ENCODE assay signal across 12 cellular contexts in genomic region chr18:3816601-3817363, GRCh38.
DNase-seq lines count a peak whose midpoint lies in the region; TF ChIP-seq lines count a peak whose summit lies in the region.
"Had no signal": no experiment of that assay in that cellular context is flagged by ENCODE, and none has a peak within 500 bp of the region (broad histone marks: within the 10 kb centered on the region; RNA-seq: fewer than 3 reads in every experiment).

No MANE protein-coding gene starts in this region.

- no peak overlapping the region for H3K4me2 ChIP-seq in OCI-LY7 (ENCODE audit: low read length)

- intact Hi-C loops in OCI-LY7 (cut with micrococcal nuclease; ENCODE audit: unreplicated experiment): no loop called here

- CTCF ChIA-PET in OCI-LY7 (lab: Charles Lee; ENCODE audit: unreplicated experiment): no interaction called here

- H3K4me3 ChIP-seq in OCI-LY7 (ENCODE audit: low read depth, low read length, poor library complexity, severe bottlenecking) (no peak overlapping the region), epithelial cell of proximal tubule (ENCODE audit: low read depth, low read length) (no peak overlapping the region)
- H3K4me3 ChIP-seq: heart left ventricle had no signal

- no peaks in the 10 kb centered on the region for H3K9me3 ChIP-seq in OCI-LY7 (ENCODE audit: low read length)
- H3K9me3 ChIP-seq: heart left ventricle had no signal

- TF ChIP-seq CTCF in OCI-LY7 (conservative IDR thresholded peaks at IDR 0.05; ENCODE audit: low read length): no peak
- no peak for TF ChIP-seq CTCF in epithelial cell of proximal tubule (conservative IDR thresholded peaks at IDR 0.05; ENCODE audit: low read depth, low read length)

- POLR2A ChIA-PET in OCI-LY7 (lab: Charles Lee): interaction anchor here (0.6 to 1.6 kb wide), 4 partner anchors 9 to 1092 kb away, joined by 3 to 5 read pairs (median 4); no protein-coding TSS in a partner anchor

- H3K27ac ChIP-seq in OCI-LY7 (ENCODE audit: low read depth, low read length, poor library complexity, severe bottlenecking): no peak overlapping the region
- H3K27ac ChIP-seq: heart left ventricle had no signal

- H4K20me1 ChIP-seq in OCI-LY7 (ENCODE audit: insufficient read depth, low read length): no peaks in the 10 kb centered on the region

- peak overlapping the region; percentile 78 for H2AFZ ChIP-seq in OCI-LY7 (ENCODE audit: low read length)

- DNase-seq in Daoy (ENCODE audit: low read depth): peak; percentile 43
- no peak for DNase-seq in OCI-LY7 (ENCODE audit: low spot score)
- DNase-seq in epithelial cell of proximal tubule (ENCODE audit: low read depth): peak; percentile 100
- peak; percentile 95 for DNase-seq in non-pigmented ciliary epithelial cell (ENCODE audit: low read depth)
- no peak for DNase-seq in NK-92 (lab: John Stamatoyannopoulos, UW; ENCODE audit: unreplicated experiment)
- no peak for DNase-seq in NCI-H69 (lab: John Stamatoyannopoulos, UW)
- DNase-seq in nucleus accumbens (lab: John Stamatoyannopoulos, UW): no peak
- DNase-seq in hepatic stellate cell (ENCODE audit: low spot score): no peak
- DNase-seq: activated naive CD4-positive, alpha-beta T cell treated with anti-CD3 and anti-CD28 coated beads, Interleukin-2, amount 50 U/mL, for 16 hours; heart left ventricle; NCI-H2107; posterior cingulate gyrus had no signal

- no peaks in the 10 kb centered on the region for H3K36me3 ChIP-seq in OCI-LY7 (ENCODE audit: insufficient read depth, low read length)
- H3K36me3 ChIP-seq: heart left ventricle had no signal

- BruUV-seq in OCI-LY7 (replicated peaks; lab: Mats Ljungman, UMichigan): no TSS peak

- peaks cover 5% of the 10 kb centered on the region for H3K4me1 ChIP-seq in OCI-LY7 (ENCODE audit: insufficient read depth, low read length, poor library complexity, severe bottlenecking)
- H3K4me1 ChIP-seq: heart left ventricle had no signal

- H3K79me2 ChIP-seq in OCI-LY7 (ENCODE audit: insufficient read depth, low read depth, low read length): no peaks in the 10 kb centered on the region

- H3K9me2 ChIP-seq in OCI-LY7 (ENCODE audit: insufficient read depth, low read length): no peaks in the 10 kb centered on the region

Comparison
In these comparisons a context has a peak if more than half of its experiments do, and no peak if none do; other contexts are left out.
1. DNase-seq: peak in Daoy (single experiment), epithelial cell of proximal tubule (single experiment) and non-pigmented ciliary epithelial cell (single experiment); none in OCI-LY7 (single experiment), NK-92 (single experiment), NCI-H69 (single experiment), nucleus accumbens (0 of 56) and hepatic stellate cell (single experiment).